Comparison of ENCODE assay signal across 23 cellular contexts in genomic region chr3:32891365-32891764, GRCh38.
A peak's percentile ranks its signal among the peaks of the same experiment; 100 is the strongest.
DNase-seq lines count a peak whose midpoint lies in the region; ATAC-seq, FAIRE-seq and TF ChIP-seq lines count a peak whose summit lies in the region.
"Had no signal": no experiment of that assay in that cellular context is flagged by ENCODE, and none has a peak within 500 bp of the region (broad histone marks: within the 10 kb centered on the region; RNA-seq: fewer than 3 reads in every experiment).

No MANE protein-coding gene starts in this region.

- in situ Hi-C loops in HepG2 (cut with HindIII; ENCODE audit: extremely low pct_ligation_motif_present, low pct_unique_long_range_greater_than_20kb): no loop called here
- in situ Hi-C loops in KBM-7 (cut with MboI; ENCODE audit: low pct_unique_long_range_greater_than_20kb, low sequenced_read_pairs): no loop called here

- TF ChIP-seq CTCF in HepG2 (CRISPR knock-in tag; IDR thresholded peaks at IDR 0.05) (no peak), right lobe of liver (IDR thresholded peaks at IDR 0.05) (no peak), Loucy (conservative IDR thresholded peaks at IDR 0.05; ENCODE audit: low read length) (no peak), H1 (IDR thresholded peaks at IDR 0.05; ENCODE audit: control extremely low read depth in 1 of 3, insufficient read depth in 1 of 3, low read depth in 1 of 3, low read length in 3 of 3) (no peak), lung (IDR thresholded peaks at IDR 0.05; ENCODE audit: control extremely low read depth, extremely low read depth) (no peak)

- H2BK12ac ChIP-seq in H1 (ENCODE audit: low read depth, low read length): no peak overlapping the region

- peaks cover 24% of the 10 kb centered on the region for H3K79me1 ChIP-seq in H1 (ENCODE audit: low read depth, low read length)

- peaks cover 50% of the 10 kb centered on the region for H4K20me1 ChIP-seq in HepG2 (ENCODE audit: insufficient read depth, low read length)
- H4K20me1 ChIP-seq in Loucy (ENCODE audit: insufficient read depth, low read length, poor library complexity, severe bottlenecking): no peaks in the 10 kb centered on the region
- peaks cover 28 to 47% of the 10 kb centered on the region in 2 experiments for H4K20me1 ChIP-seq in H1 (replicated peaks in 1 of 2; ENCODE audit: control insufficient read depth in 1 of 2, insufficient read depth in 2 of 2, low read length in 2 of 2)
- H4K20me1 ChIP-seq: BLaER1 had no signal

- H3K56ac ChIP-seq in H1 (replicated peaks; ENCODE audit: insufficient read length, low read depth, low read length): no peak overlapping the region

- 94% methylated on average over 11 of the region's 19 CpGs for WGBS in HepG2 (ENCODE audit: low lambda C conversion rate)
- WGBS in right lobe of liver (ENCODE audit: insufficient coverage, low coverage, low lambda C conversion rate, missing lambda C conversion rate): 71% methylated on average over 2 of the region's 19 CpGs
- 96% methylated on average over 19 of the region's 19 CpGs; no CpG with 5 or more reads in 1 of the 2 experiments for WGBS in H1 (ENCODE audit: extremely low coverage in 1 of 2, insufficient coverage in 1 of 2, insufficient read length in 1 of 2, insufficient replicate concordance in 2 of 2, low coverage in 1 of 2, low lambda C conversion rate in 2 of 2, missing lambda C conversion rate in 1 of 2), 2 experiments
- 92 to 94% methylated on average over 19 of the region's 19 CpGs for WGBS in lung, 2 donors

- H2AFZ ChIP-seq in HepG2 (ENCODE audit: low read length) (no peak overlapping the region), Loucy (ENCODE audit: low read length) (no peak overlapping the region), H1 (ENCODE audit: low read length) (no peak overlapping the region)
- H2AFZ ChIP-seq: GM23248 had no signal

- H3K23me2 ChIP-seq in H1 (ENCODE audit: low read depth, low read length): no peaks in the 10 kb centered on the region

- H2BK15ac ChIP-seq in H1 (ENCODE audit: low read length): no peak overlapping the region

- H3K18ac ChIP-seq in H1 (ENCODE audit: extremely low read depth, low read length): no peak overlapping the region

- H3K27ac ChIP-seq in HepG2 (ENCODE audit: extremely low read length, insufficient read depth, low read length) (no peak overlapping the region), right lobe of liver (no peak overlapping the region), H1 (ENCODE audit: low read depth, low read length) (no peak overlapping the region), lung (ENCODE audit: low read depth in 1 of 2, low read length in 1 of 2) (no peak overlapping the region)
- H3K27ac ChIP-seq: 22Rv1, BLaER1, C4-2B, GM23248 had no signal

- TF ChIP-seq POLR2A in HepG2 (IDR thresholded peaks at IDR 0.05; ENCODE audit: insufficient read depth in 1 of 2, low read depth in 2 of 2, low read length in 2 of 2) (no peak), right lobe of liver (IDR thresholded peaks at IDR 0.05) (no peak), H1 (IDR thresholded peaks at IDR 0.05; ENCODE audit: control extremely low read depth in 1 of 2, low read depth in 2 of 2, low read length in 2 of 2) (peak; percentile 19 to 60; a peak in 2 of 3 replicates)

- H2BK5ac ChIP-seq in H1 (ENCODE audit: low read depth, low read length): 0 out of 2 replicates have a peak overlapping the region, but pooled peaks have one; percentile 41

- H3F3A ChIP-seq in Loucy (ENCODE audit: low read depth): no peaks in the 10 kb centered on the region

- TF ChIP-seq RAD21 in HepG2 (CRISPR knock-in tag; IDR thresholded peaks at IDR 0.05) (no peak), H1 (IDR thresholded peaks at IDR 0.05 in 1 of 2, conservative IDR thresholded peaks at IDR 0.05 in 1 of 2; ENCODE audit: low read depth in 2 of 2, low read length in 2 of 2) (no peak)

- intact Hi-C loops in HepG2 (cut with micrococcal nuclease; ENCODE audit: unreplicated experiment): no loop called here
- intact Hi-C loops in right lobe of liver (cut with DNase I): no loop called here

- peaks cover 50% of the 10 kb centered on the region for H3K4me1 ChIP-seq in HepG2 (ENCODE audit: insufficient read depth, low read length)
- H3K4me1 ChIP-seq in right lobe of liver: no peaks in the 10 kb centered on the region
- H3K4me1 ChIP-seq in Loucy (ENCODE audit: insufficient read depth, low read length, poor library complexity, severe bottlenecking): peaks cover 38% of the 10 kb centered on the region
- peaks cover 3 to 10% (median 5%) of the 10 kb centered on the region in 4 experiments for H3K4me1 ChIP-seq in H1 (replicated peaks in 1 of 4; ENCODE audit: control insufficient read depth in 3 of 4, insufficient read depth in 4 of 4, low read length in 3 of 4)
- no peaks in the 10 kb centered on the region for H3K4me1 ChIP-seq in lung (ENCODE audit: control insufficient read depth in 2 of 2, insufficient read depth in 2 of 2, low read length in 2 of 2)
- H3K4me1 ChIP-seq: BLaER1, Caco-2 had no signal

- H2BK120ac ChIP-seq in H1 (replicated peaks; ENCODE audit: low read depth, low read length): no peak overlapping the region

- H2BK20ac ChIP-seq in H1 (ENCODE audit: low read length): no peak overlapping the region

- H4K5ac ChIP-seq in H1 (ENCODE audit: insufficient read length, low read depth, low read length): no peak overlapping the region

- no peaks in the 10 kb centered on the region for H3K27me3 ChIP-seq in HepG2 (ENCODE audit: control insufficient read depth in 1 of 2, insufficient read depth in 2 of 2, low read length in 2 of 2)
- H3K27me3 ChIP-seq in right lobe of liver: no peaks in the 10 kb centered on the region
- H3K27me3 ChIP-seq in Loucy (ENCODE audit: insufficient read depth, low read length, poor library complexity, severe bottlenecking): no peaks in the 10 kb centered on the region
- no peaks in the 10 kb centered on the region for H3K27me3 ChIP-seq in H1 (replicated peaks in 1 of 4; ENCODE audit: control insufficient read depth in 3 of 4, extremely low read depth in 1 of 4, insufficient read depth in 3 of 4, low read length in 3 of 4)
- H3K27me3 ChIP-seq in lung (ENCODE audit: control insufficient read depth, insufficient read depth): no peaks in the 10 kb centered on the region
- H3K27me3 ChIP-seq: BLaER1 had no signal

- H3K36me3 ChIP-seq in HepG2 (replicated peaks in 1 of 2; ENCODE audit: control insufficient read depth in 1 of 2, insufficient read depth in 2 of 2, low read length in 2 of 2): peaks cover 49 to 89% of the 10 kb centered on the region in 2 experiments
- H3K36me3 ChIP-seq in right lobe of liver: no peaks in the 10 kb centered on the region
- H3K36me3 ChIP-seq in Loucy (ENCODE audit: insufficient read depth, low read length): peaks cover 48% of the 10 kb centered on the region; the same call in 1 of the 2 replicates
- H3K36me3 ChIP-seq in H1 (ENCODE audit: control insufficient read depth in 2 of 4, insufficient read depth in 4 of 4, low read length in 3 of 4): peaks cover 40 to 100% (median 70%) of the 10 kb centered on the region in 4 experiments
- H3K36me3 ChIP-seq in lung (ENCODE audit: control insufficient read depth in 2 of 2, insufficient read depth in 2 of 2, low read length in 2 of 2): peaks cover 0 to 6% of the 10 kb centered on the region in 2 donors

- CTCF ChIA-PET in HepG2 (lab: Yijun Ruan, JAX; ENCODE audit: low intra/inter-chr PET ratio, low total read pairs) (no interaction called here), H1 (lab: Charles Lee; ENCODE audit: partially characterized antibody) (interaction anchor here (0.8 to 1.0 kb wide), 3 partner anchors 12 to 93 kb away, joined by 3 read pairs; no protein-coding TSS in a partner anchor)

- no peak for FAIRE-seq in HepG2 (lab: Jason Lieb, UNC)
- no peak for FAIRE-seq in H1 (lab: Jason Lieb, UNC)
- FAIRE-seq: A204.1, GM12878, H54 had no signal

- H3K4me2 ChIP-seq in HepG2 (ENCODE audit: low read depth, low read length) (no peak overlapping the region), Loucy (ENCODE audit: low read depth, low read length, poor library complexity, severe bottlenecking) (peak overlapping the region; percentile 32), H1 (ENCODE audit: insufficient read depth in 1 of 2, low read depth in 2 of 2, low read length in 2 of 2) (no peak overlapping the region)
- H3K4me2 ChIP-seq: BLaER1 had no signal

- no peak overlapping the region for H3K9ac ChIP-seq in HepG2 (ENCODE audit: insufficient read depth, low read depth, low read length)
- H3K9ac ChIP-seq in Loucy (ENCODE audit: low read depth, low read length, poor library complexity, severe bottlenecking): no peak overlapping the region
- no peak overlapping the region for H3K9ac ChIP-seq in H1 (replicated peaks in 1 of 4; ENCODE audit: extremely low read depth in 1 of 4, low read depth in 3 of 4, low read length in 3 of 4)
- H3K9ac ChIP-seq: BLaER1, GM23248 had no signal

- BruUV-seq in HepG2 (replicated peaks; lab: Mats Ljungman, UMichigan): no TSS peak

- POLR2A ChIA-PET in HepG2 (lab: Yijun Ruan, JAX) (no interaction called here), H1 (lab: Charles Lee; ENCODE audit: partially characterized antibody) (interaction anchor here (0.9 to 3.2 kb wide), 5 partner anchors 20 to 111 kb away, joined by 3 to 11 read pairs (median 8); no protein-coding TSS in a partner anchor)

- no peak overlapping the region for H3K14ac ChIP-seq in H1 (ENCODE audit: insufficient read length)

- no peak overlapping the region for H3K23ac ChIP-seq in H1 (ENCODE audit: insufficient read length)

- DNase-seq in HepG2 (ENCODE audit: low spot score) (no peak), right lobe of liver (no peak), H1 (ENCODE audit: low read depth in 1 of 2, low spot score in 2 of 2) (no peak), lung (ENCODE audit: low spot score) (no peak), KBM-7 (no peak), T1000 (lab: John Stamatoyannopoulos, UW) (no peak)
- DNase-seq: Caco-2; CD4-positive, CD25-positive, alpha-beta regulatory T cell; CD8-positive, alpha-beta T cell; DMS153; DMS79; EL; GDM1; GM23248; HCEC 1CT had no signal

- no peak for TF ChIP-seq EP300 in HepG2 (IDR thresholded peaks at IDR 0.05; ENCODE audit: low read depth in 2 of 2, low read length in 2 of 2)
- TF ChIP-seq EP300 in HepG2 (CRISPR knock-in tag; IDR thresholded peaks at IDR 0.05; ENCODE audit: borderline replicate concordance): no peak
- no peak for TF ChIP-seq EP300 in H1 (IDR thresholded peaks at IDR 0.05; ENCODE audit: borderline replicate concordance in 1 of 2, low read depth in 2 of 2, low read length in 2 of 2)

- H3K4me3 ChIP-seq in HepG2 (replicated peaks in 1 of 3; ENCODE audit: insufficient read depth in 1 of 3, low read depth in 2 of 3, low read length in 3 of 3) (no peak overlapping the region), right lobe of liver (no peak overlapping the region), Loucy (ENCODE audit: low read length, poor library complexity, severe bottlenecking) (no peak overlapping the region), H1 (ENCODE audit: extremely low read depth in 1 of 4, insufficient read depth in 2 of 4, low read depth in 3 of 4, low read length in 4 of 4) (no peak overlapping the region), lung (peak overlapping the region; percentile 1)
- H3K4me3 ChIP-seq: BLaER1, GM12878, GM23248 had no signal

- ATAC-seq in HepG2: no peak; the same call in 1 of the 3 replicates
- ATAC-seq in right lobe of liver: no peak
- ATAC-seq in lung (ENCODE audit: insufficient read depth, low FRiP score): no peak
- ATAC-seq in GM19463 (IDR thresholded peaks at IDR 0.05; ENCODE audit: unreplicated experiment): no peak
- ATAC-seq: CD8-positive, alpha-beta T cell; GM12878 had no signal

- H3K9me3 ChIP-seq in HepG2 (ENCODE audit: low read length): no peaks in the 10 kb centered on the region
- H3K9me3 ChIP-seq in right lobe of liver: no peaks in the 10 kb centered on the region
- H3K9me3 ChIP-seq in Loucy (ENCODE audit: insufficient read depth, low read depth, low read length): no peaks in the 10 kb centered on the region
- H3K9me3 ChIP-seq in H1 (ENCODE audit: insufficient read depth in 2 of 2, low read depth in 1 of 2, low read length in 1 of 2): no peaks in the 10 kb centered on the region
- H3K9me3 ChIP-seq in lung (ENCODE audit: control insufficient read depth in 2 of 2, insufficient read depth in 1 of 2, low read length in 1 of 2): no peaks in the 10 kb centered on the region
- H3K9me3 ChIP-seq: BLaER1, Caco-2 had no signal

- H3K79me2 ChIP-seq in HepG2 (ENCODE audit: insufficient read depth, low read length) (peaks cover 96% of the 10 kb centered on the region), Loucy (ENCODE audit: insufficient read depth, low read length) (no peaks in the 10 kb centered on the region; the same call in 1 of the 2 replicates), H1 (ENCODE audit: control insufficient read depth in 1 of 2, insufficient read depth in 2 of 2, low read length in 2 of 2) (peaks cover 7 to 99% of the 10 kb centered on the region in 2 experiments; a peak in 3 of 4 replicates)

- H4K91ac ChIP-seq in H1 (replicated peaks; ENCODE audit: insufficient read length, low read length): no peak overlapping the region

- H3K4ac ChIP-seq in H1 (replicated peaks; ENCODE audit: insufficient read length, low read depth, low read length): no peak overlapping the region

- H2AK5ac ChIP-seq in H1 (ENCODE audit: low read depth, low read length): no peak overlapping the region

- H3K9me2 ChIP-seq in Loucy (replicated peaks; ENCODE audit: low read depth, low read length): no peaks in the 10 kb centered on the region

- H4K8ac ChIP-seq in H1 (ENCODE audit: extremely low read depth, insufficient read depth, low read length): no peak overlapping the region

Comparison
In these comparisons a context has a peak if more than half of its experiments do, and no peak if none do; other contexts are left out.
1. POLR2A ChIP-seq: peak in H1 (2 of 2); none in HepG2 (0 of 2) and right lobe of liver (single experiment).
2. Of the 41 proteins assayed by ChIP-seq in both HepG2 and H1: peak only in HepG2: none; only in H1: POLR2A, POLR2AphosphoS5 and USF2; in both: none; in neither: 38.